8 cellular contexts compared by ENCODE assay signal in genomic region chr2:118186110-118186857, GRCh38.
DNase-seq lines count a peak whose midpoint lies in the region; ATAC-seq and TF ChIP-seq lines count a peak whose summit lies in the region.

No MANE protein-coding gene starts in this region.

- H3K27me3 ChIP-seq in IMR-90 (ENCODE audit: control insufficient read depth, insufficient read depth, low read length) (no peaks in the 10 kb centered on the region), Peyer's patch (no peaks in the 10 kb centered on the region)

- POLR2A ChIA-PET in IMR-90 (lab: Charles Lee; ENCODE audit: unreplicated experiment): no interaction called here

- DNase-seq in DMS53 treated with DMSO at 0.1 percent for 48 hours (lab: John Stamatoyannopoulos, UW; ENCODE audit: unreplicated experiment): peak; percentile 74
- peak; percentile 75 for DNase-seq in IMR-90
- DNase-seq in Peyer's patch: peak; percentile 78 to 94 (median 83)
- DNase-seq in activated T-helper 1 cell treated with anti-CD3 and anti-CD28 coated beads, Interleukin-2, amount 50 U/mL, for 16 hours (ENCODE audit: low read depth in 1 of 2, low spot score in 1 of 2): peak; percentile 65 to 84
- DNase-seq in fibroblast of peridontal ligament (ENCODE audit: extremely low read depth): peak; percentile 73
- DNase-seq in stimulated activated naive CD8-positive, alpha-beta T cell treated with anti-CD3 and anti-CD28 coated beads, Interleukin-15, Interleukin-2, amounts not matched to agents 100 U/mL and 50 U/mL, for 24 hours: peak; percentile 90

- H3K4me1 Mint-ChIP-seq in nephron: peaks cover 10% of the 10 kb centered on the region

- no peaks in the 10 kb centered on the region; a peak in 1 of 4 replicates for H3K79me1 ChIP-seq in IMR-90 (ENCODE audit: low read depth in 1 of 2, low read length in 2 of 2)

- peak overlapping the region; percentile 72; the same call in 1 of the 2 replicates for H3K56ac ChIP-seq in IMR-90 (ENCODE audit: extremely low read depth, insufficient read depth, low read length)

- H3K4me1 ChIP-seq in IMR-90 (ENCODE audit: control insufficient read depth, insufficient read depth, low read length) (no peaks in the 10 kb centered on the region), Peyer's patch (peaks cover 0 to 10% (median 0%) of the 10 kb centered on the region in 4 donors)

- intact Hi-C loops in IMR-90 (cut with micrococcal nuclease): loop anchor here (5.0 kb wide), 2 partner anchors 74 to 99 kb away; partner anchors contain the start of gene INSIG2

- BruUV-seq in IMR-90 (replicated peaks; lab: Mats Ljungman, UMichigan): no TSS peak

- peak overlapping the region; percentile 76; the same call in 1 of the 2 replicates for H3K14ac ChIP-seq in IMR-90 (replicated peaks; ENCODE audit: low read depth, low read length)

- peaks cover 6% of the 10 kb centered on the region for H3K27me3 Mint-ChIP-seq in nephron (ENCODE audit: low read depth)

- no peak for TF ChIP-seq RAD21 in IMR-90 (IDR thresholded peaks at IDR 0.05; ENCODE audit: low read length)

- peak overlapping the region; percentile 81 for H4K91ac ChIP-seq in IMR-90 (ENCODE audit: insufficient read depth, low read depth, low read length)

- H3K4me3 Mint-ChIP-seq in nephron: peak overlapping the region; percentile 87 to 94 (median 91)

- peak overlapping the region; percentile 80 for H3K9ac ChIP-seq in IMR-90 (ENCODE audit: low read depth, low read length)

- H3K4me3 ChIP-seq in IMR-90 (ENCODE audit: insufficient read depth, low read depth, low read length): peak overlapping the region; percentile 55
- peak overlapping the region; percentile 46 to 62 (median 58) for H3K4me3 ChIP-seq in Peyer's patch

- H3K27ac Mint-ChIP-seq in nephron: peak overlapping the region; percentile 91 to 96 (median 94)

- H3K27ac ChIP-seq in IMR-90 (ENCODE audit: insufficient read depth, low read length) (peak overlapping the region; percentile 49), Peyer's patch (peak overlapping the region; percentile 12 to 73 (median 70))

- peak overlapping the region; percentile 74 for H3K4me2 ChIP-seq in IMR-90 (ENCODE audit: low read depth, low read length)

- no peaks in the 10 kb centered on the region for H3K36me3 Mint-ChIP-seq in nephron (ENCODE audit: low read depth)

- no peaks in the 10 kb centered on the region for H3K9me1 ChIP-seq in IMR-90 (ENCODE audit: insufficient read depth, low read length)

- no peak overlapping the region for H2AK5ac ChIP-seq in IMR-90 (ENCODE audit: low read depth, low read length)

- 0 out of 2 replicates have a peak overlapping the region, but pooled peaks have one; percentile 27 for H2BK20ac ChIP-seq in IMR-90 (ENCODE audit: low read depth, low read length)

- peak; percentile 83 for ATAC-seq in GM21529 (IDR thresholded peaks at IDR 0.05; ENCODE audit: unreplicated experiment)
- ATAC-seq in IMR-90 (ENCODE audit: low read depth): peak; percentile 96
- peak; percentile 85 for ATAC-seq in stimulated activated naive CD8-positive, alpha-beta T cell treated with anti-CD3 and anti-CD28 coated beads, Interleukin-15, Interleukin-2, amounts not matched to agents 100 U/mL and 50 U/mL, for 24 hours

- CTCF ChIA-PET in IMR-90 (lab: Yijun Ruan, JAX): no interaction called here

- 0 out of 2 replicates have a peak, but pooled peaks have one; percentile 32 for TF ChIP-seq POLR2A in IMR-90 (IDR thresholded peaks at IDR 0.05; ENCODE audit: low read depth, low read length)
- peak; percentile 18 to 38 for TF ChIP-seq POLR2A in Peyer's patch (IDR thresholded peaks at IDR 0.05)

- H3K23ac ChIP-seq in IMR-90 (ENCODE audit: low read depth, low read length): peak overlapping the region; percentile 25; the same call in 1 of the 2 replicates

- in situ Hi-C loops in IMR-90 (cut with MboI; ENCODE audit: low sequenced_read_pairs): no loop called here

- H2BK120ac ChIP-seq in IMR-90 (ENCODE audit: low read depth, low read length): peak overlapping the region; percentile 69

- H4K5ac ChIP-seq in IMR-90 (ENCODE audit: low read depth, low read length): peak overlapping the region; percentile 76

- H3K4ac ChIP-seq in IMR-90 (ENCODE audit: low read depth, low read length): peak overlapping the region; percentile 80

- peak overlapping the region; percentile 92 for H2AFZ ChIP-seq in IMR-90 (replicated peaks; ENCODE audit: low read length, poor library complexity)

- no peaks in the 10 kb centered on the region for H3K9me3 Mint-ChIP-seq in nephron

- no peaks in the 10 kb centered on the region for H3K9me3 ChIP-seq in IMR-90 (ENCODE audit: control insufficient read depth, insufficient read depth, low read length)
- H3K9me3 ChIP-seq in Peyer's patch: no peaks in the 10 kb centered on the region

- no peak for TF ChIP-seq CTCF in IMR-90 (conservative IDR thresholded peaks at IDR 0.05; ENCODE audit: low read depth, low read length)
- peak in 2 of 6 experiments; percentile 4 to 24 for TF ChIP-seq CTCF in Peyer's patch (IDR thresholded peaks at IDR 0.05)
- no peak for TF ChIP-seq CTCF in nephron (IDR thresholded peaks at IDR 0.05; ENCODE audit: unreplicated experiment in 3 of 3)

- 2% methylated on average over 37 of the region's 52 CpGs; no CpG with 5 or more reads in 1 of the 2 experiments for WGBS in IMR-90 (ENCODE audit: extremely low coverage in 2 of 2, insufficient read length in 1 of 2), 2 experiments

- H2BK15ac ChIP-seq in IMR-90 (ENCODE audit: low read depth, low read length): peak overlapping the region; percentile 85; the same call in 1 of the 3 replicates

- H4K20me1 ChIP-seq in IMR-90 (ENCODE audit: insufficient read depth, low read length): no peaks in the 10 kb centered on the region

- H2BK5ac ChIP-seq in IMR-90 (ENCODE audit: low read depth, low read length, poor library complexity, severe bottlenecking): no peak overlapping the region

- no peaks in the 10 kb centered on the region for H3K36me3 ChIP-seq in IMR-90 (ENCODE audit: control insufficient read depth, insufficient read depth, low read length)
- no peaks in the 10 kb centered on the region for H3K36me3 ChIP-seq in Peyer's patch

- H2AK9ac ChIP-seq in IMR-90 (replicated peaks; ENCODE audit: low read depth, low read length, poor library complexity): peak overlapping the region; percentile 66

- dilution Hi-C loops in IMR-90 (cut with HindIII; ENCODE audit: low sequenced_read_pairs, unreplicated experiment): no loop called here

- H3K18ac ChIP-seq in IMR-90 (ENCODE audit: low read depth, low read length): peak overlapping the region; percentile 42; the same call in 1 of the 2 replicates

- peak overlapping the region; percentile 78 to 99 for H4K8ac ChIP-seq in IMR-90 (ENCODE audit: low read depth in 2 of 2, low read length in 2 of 2)

TF ChIP-seq in IMR-90, 13 proteins besides CTCF, POLR2A, EP300 and RAD21:
- TF ChIP-seq CEBPB (IDR thresholded peaks at IDR 0.05; ENCODE audit: low read depth, low read length): 0 out of 2 replicates have a peak, but pooled peaks have one; percentile 16
- TF ChIP-seq MXI1 (IDR thresholded peaks at IDR 0.05; ENCODE audit: borderline replicate concordance, low read depth, low read length): 0 out of 2 replicates have a peak, but pooled peaks have one; percentile 11
- no peak for TF ChIP-seq FOS (IDR thresholded peaks at IDR 0.05; ENCODE audit: low read depth, low read length)
- TF ChIP-seq MAZ (IDR thresholded peaks at IDR 0.05; ENCODE audit: borderline replicate concordance, low read depth, low read length): peak; percentile 19; the same call in 1 of the 2 replicates
- no peak for TF ChIP-seq BHLHE40 (IDR thresholded peaks at IDR 0.05; ENCODE audit: low read depth, low read length)
TF ChIP-seq in IMR-90: peak in this region for 3.

Comparison
In these comparisons a context has a peak if more than half of its experiments do, and no peak if none do; other contexts are left out.
1. Peak in every context shown above with its lines: DNase-seq, ATAC-seq, H3K4me3 ChIP-seq and H3K27ac ChIP-seq.